Comparison of ENCODE assay signal across 26 cellular contexts in the genomic region with DNA sequence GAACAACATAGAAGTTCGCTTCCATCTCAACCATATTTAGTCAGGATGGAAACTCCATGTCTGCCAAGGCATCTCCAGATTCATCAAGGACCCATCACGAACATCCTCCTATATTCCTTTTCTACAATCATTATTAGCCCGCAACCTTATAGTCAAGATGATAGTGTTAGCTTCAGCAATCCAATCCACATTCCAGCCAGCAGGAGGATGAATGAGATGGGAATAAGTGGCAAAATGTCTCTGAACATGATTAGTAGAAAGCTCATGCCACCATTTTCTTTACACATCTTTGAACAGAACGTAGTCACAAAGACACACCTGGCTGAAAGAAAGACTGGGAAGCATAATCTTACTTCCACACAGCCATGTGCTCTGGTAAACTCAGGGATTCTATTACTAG. TPM values are rescaled to one million over a fixed set of nuclear protein-coding genes. Genes with fewer than 3 reads are reported as not detected.
"Had no signal": no experiment of that assay in that cellular context is flagged by ENCODE, and none has a peak within 500 bp of the region (broad histone marks: within the 10 kb centered on the region; RNA-seq: fewer than 3 reads in every experiment).

No MANE protein-coding gene starts in this region.

- DNase-seq: dermis blood vessel endothelial cell; gastrocnemius medialis; heart right ventricle; hypothalamus; islet precursor cell; mammary epithelial cell; naive thymus-derived CD4-positive, alpha-beta T cell; nephron progenitor cell; sigmoid colon; stimulated activated CD4-positive, alpha-beta T cell treated with anti-CD3 and anti-CD28 coated beads, Interleukin-2, amount 100 ng/mL, for 24 hours; stimulated activated CD4-positive, alpha-beta T cell treated with anti-CD3 and anti-CD28 coated beads, Interleukin-4, amount 100 ng/mL, for 4 hours; stimulated activated naive B cell treated with anti-CD40 and anti-IgM and Interleukin-4, amounts not matched to agents 10 μg/mL and 1 μg/mL and 100 μg/mL, for 72 hours; stimulated activated naive CD8-positive, alpha-beta T cell treated with anti-CD3 and anti-CD28 coated beads, Interleukin-15, amount 100 ng/mL, for 72 hours; testis; upper lobe of right lung had no signal

- FAIRE-seq: endothelial cell of umbilical vein had no signal

- H3K27me3 ChIP-seq: gastrocnemius medialis, neutrophil, sigmoid colon, testis, tibial nerve, upper lobe of right lung, vagina had no signal

- H3K4me1 ChIP-seq: gastrocnemius medialis, heart right ventricle, sigmoid colon, testis, tibial nerve, upper lobe of right lung, vagina had no signal

- H3K27ac ChIP-seq: gastrocnemius medialis, heart right ventricle, neutrophil, sigmoid colon, skin epidermis, testis, tibial nerve, upper lobe of right lung, vagina had no signal

- H3K4me3 ChIP-seq: gastrocnemius medialis, heart right ventricle, sigmoid colon, skin epidermis, testis, tibial nerve, upper lobe of right lung, vagina had no signal

- ATAC-seq: gastrocnemius medialis; heart right ventricle; left lobe of liver; naive thymus-derived CD4-positive, alpha-beta T cell; stimulated activated naive B cell treated with anti-CD40 and anti-IgM and Interleukin-4, amounts not matched to agents 10 μg/mL and 1 μg/mL and 100 μg/mL, for 72 hours; stimulated activated naive CD8-positive, alpha-beta T cell treated with anti-CD3 and anti-CD28 coated beads, Interleukin-15, amount 100 ng/mL, for 72 hours; upper lobe of right lung had no signal

- H3K36me3 ChIP-seq: gastrocnemius medialis, heart right ventricle, neutrophil, sigmoid colon, tibial nerve, upper lobe of right lung, vagina had no signal

- H3K9me3 ChIP-seq: gastrocnemius medialis, heart right ventricle, neutrophil, sigmoid colon, testis, tibial nerve, upper lobe of right lung, vagina had no signal

RNA-seq across cellular contexts. Expression of gene NR0B1, which starts 18.6 kb away (rescaled TPM):
- total RNA-seq: dermis blood vessel endothelial cell; endothelial cell of umbilical vein; gastrocnemius medialis; heart right ventricle; left lobe of liver; lower leg skin; mammary epithelial cell; mesenteric fat pad; mononuclear cell; naive thymus-derived CD4-positive, alpha-beta T cell; osteoblast; pulmonary artery endothelial cell; sigmoid colon; upper lobe of right lung had no signal
- polyA plus RNA-seq: endothelial cell of umbilical vein; heart right ventricle; mammary epithelial cell; naive thymus-derived CD4-positive, alpha-beta T cell had no signal
